In genomic region chr3:124504332-124505059, GRCh38 we compare ENCODE assay signal across 12 cellular contexts.
DNase-seq lines count a peak whose midpoint lies in the region; ATAC-seq and TF ChIP-seq lines count a peak whose summit lies in the region.
"Had no signal": no experiment of that assay in that cellular context is flagged by ENCODE, and none has a peak within 500 bp of the region (broad histone marks: within the 10 kb centered on the region; RNA-seq: fewer than 3 reads in every experiment).

No MANE protein-coding gene starts in this region.

- no peak overlapping the region for H2AFZ ChIP-seq in SK-N-SH (ENCODE audit: low read depth)

- WGBS in SK-N-SH (ENCODE audit: low lambda C conversion rate), result 10% methylated on average over 1 of the region's 1 CpG

- H3K9ac ChIP-seq in SK-N-SH, result no peak overlapping the region

- ATAC-seq in GM18907 (IDR thresholded peaks at IDR 0.05; ENCODE audit: unreplicated experiment), result no peak

- H3K4me2 ChIP-seq in SK-N-SH, result peak overlapping the region; percentile 51

- H3K9me3 Mint-ChIP-seq in immature natural killer cell, result peaks cover 0 to 2% (median 0%) of the 10 kb centered on the region in 6 donors
- H3K9me3 Mint-ChIP-seq: T-helper 1 cell treated with Interleukin-12 subunit alpha and Interleukin-12 subunit beta and Interleukin-4 antibody, amounts not matched to agents 30 μg/mL and 1 μg/mL, for 36 hours had no signal

- H3K36me3 ChIP-seq in SK-N-SH (replicated peaks in 1 of 2; ENCODE audit: control insufficient read depth in 1 of 2, insufficient read depth in 2 of 2, low read length in 1 of 2) (peaks cover 0 to 7% of the 10 kb centered on the region in 2 experiments), vagina (no peaks in the 10 kb centered on the region)

- CTCF ChIA-PET in SK-N-SH (lab: Yijun Ruan, JAX), result interaction anchor here (0.8 to 2.1 kb wide), 6 partner anchors 36 to 190 kb away, joined by 3 to 8 read pairs (median 4); no protein-coding TSS in a partner anchor

- H3K4me3 Mint-ChIP-seq in immature natural killer cell, result no peak overlapping the region
- H3K4me3 Mint-ChIP-seq: mesothelial cell of epicardium; T-helper 1 cell treated with Interleukin-12 subunit alpha and Interleukin-12 subunit beta and Interleukin-4 antibody, amounts not matched to agents 30 μg/mL and 1 μg/mL, for 36 hours had no signal

- peaks cover 27% of the 10 kb centered on the region for H3F3A ChIP-seq in SK-N-SH (replicated peaks; ENCODE audit: insufficient read depth)

- H3K27ac ChIP-seq in SK-N-SH (ENCODE audit: low read depth in 2 of 2, low read length in 1 of 2) (peak overlapping the region; percentile 53 to 83; a peak in 3 of 4 replicates), vagina (no peak overlapping the region)

- no peaks in the 10 kb centered on the region for H3K9me2 ChIP-seq in SK-N-SH

- TF ChIP-seq EP300 in SK-N-SH (IDR thresholded peaks at IDR 0.05; ENCODE audit: borderline replicate concordance in 1 of 2, low read depth in 1 of 2, low read length in 1 of 2), result peak in 1 of 2 experiments; percentile 21; a peak in 1 of 4 replicates

- no peak overlapping the region for H3K27ac Mint-ChIP-seq in immature natural killer cell
- H3K27ac Mint-ChIP-seq: mesothelial cell of epicardium; T-helper 1 cell treated with Interleukin-12 subunit alpha and Interleukin-12 subunit beta and Interleukin-4 antibody, amounts not matched to agents 30 μg/mL and 1 μg/mL, for 36 hours had no signal

- no peaks in the 10 kb centered on the region for H3K79me2 ChIP-seq in SK-N-SH (ENCODE audit: insufficient read depth)

- TF ChIP-seq RAD21 in SK-N-SH (IDR thresholded peaks at IDR 0.05; ENCODE audit: low read length), result no peak

- peaks cover 7% of the 10 kb centered on the region; the same call in 1 of the 2 replicates for H4K20me1 ChIP-seq in SK-N-SH (ENCODE audit: insufficient read depth)

- H3K4me3 ChIP-seq in SK-N-SH (ENCODE audit: low read depth in 2 of 2, low read length in 1 of 2) (no peak overlapping the region; a peak in 1 of 4 replicates), fibroblast of pulmonary artery (replicated peaks; ENCODE audit: low read depth, low read length) (no peak overlapping the region), vagina (no peak overlapping the region)

- no peaks in the 10 kb centered on the region for H3K4me1 Mint-ChIP-seq in immature natural killer cell
- H3K4me1 Mint-ChIP-seq: mesothelial cell of epicardium had no signal

- no peaks in the 10 kb centered on the region for H3K36me3 Mint-ChIP-seq in immature natural killer cell

- no peak for TF ChIP-seq POLR2A in vagina (IDR thresholded peaks at IDR 0.05)

- POLR2A ChIA-PET in SK-N-SH (lab: Yijun Ruan, JAX), result no interaction called here

- TF ChIP-seq CTCF in SK-N-SH (IDR thresholded peaks at IDR 0.05) (no peak), fibroblast of pulmonary artery (IDR thresholded peaks at IDR 0.05; ENCODE audit: low read length, missing control alignments) (no peak), vagina (IDR thresholded peaks at IDR 0.05) (no peak)

- H3K9me3 ChIP-seq in SK-N-SH (no peaks in the 10 kb centered on the region), vagina (no peaks in the 10 kb centered on the region)

- DNase-seq in NCI-H1436 (lab: John Stamatoyannopoulos, UW), result peak; percentile 9
- DNase-seq in NCI-H1436 treated with DMSO at 0.1 percent for 48 hours (lab: John Stamatoyannopoulos, UW), result no peak
- no peak for DNase-seq in SK-N-SH
- DNase-seq in fibroblast of pulmonary artery (ENCODE audit: low read depth), result peak; percentile 51
- peak; percentile 88 for DNase-seq in stromal cell of bone marrow (ENCODE audit: low read depth)
- no peak for DNase-seq in immature natural killer cell
- no peak for DNase-seq in vagina (ENCODE audit: extremely low spot score in 2 of 2)
- DNase-seq: foreskin melanocyte, NCI-H524 treated with DMSO at 0.1 percent for 48 hours had no signal

- H3K27me3 Mint-ChIP-seq in immature natural killer cell (ENCODE audit: low read depth in 3 of 3), result peaks cover 4 to 9% (median 6%) of the 10 kb centered on the region in 3 donors

- H3K27me3 ChIP-seq in SK-N-SH (ENCODE audit: insufficient read depth) (no peaks in the 10 kb centered on the region), vagina (no peaks in the 10 kb centered on the region)

- H3K4me1 ChIP-seq in SK-N-SH (ENCODE audit: control insufficient read depth in 1 of 2, insufficient read depth in 2 of 2, low read depth in 1 of 2, low read length in 1 of 2), result peaks cover 4 to 16% of the 10 kb centered on the region in 2 experiments
- peaks cover 9% of the 10 kb centered on the region for H3K4me1 ChIP-seq in vagina

- intact Hi-C loops in vagina (cut with DNase I), result no loop called here

TF ChIP-seq in SK-N-SH, 30 proteins besides CTCF, POLR2A, EP300 and RAD21 (continues in another document):
- TF ChIP-seq SIN3A (IDR thresholded peaks at IDR 0.05; ENCODE audit: borderline replicate concordance, low read depth, low read length) (no peak), POLR2AphosphoS5 (IDR thresholded peaks at IDR 0.05; ENCODE audit: low read depth, low read length) (no peak), TCF12 (IDR thresholded peaks at IDR 0.05) (peak; percentile 53; the same call in 1 of the 2 replicates), FOXM1 (IDR thresholded peaks at IDR 0.05; ENCODE audit: low read depth) (no peak), TEAD4 (IDR thresholded peaks at IDR 0.05; ENCODE audit: borderline replicate concordance, insufficient read depth) (0 out of 2 replicates have a peak, but pooled peaks have one; percentile 20), GATA2 (CRISPR knock-in tag; IDR thresholded peaks at IDR 0.05) (no peak), SMC3 (IDR thresholded peaks at IDR 0.05; ENCODE audit: low read depth, low read length) (no peak), MAX (IDR thresholded peaks at IDR 0.05; ENCODE audit: low read depth) (peak; percentile 58; the same call in 1 of the 2 replicates), RFX5 (IDR thresholded peaks at IDR 0.05; ENCODE audit: low read length) (no peak), MXI1 (IDR thresholded peaks at IDR 0.05; ENCODE audit: low read depth, low read length) (no peak), NRF1 (IDR thresholded peaks at IDR 0.05; ENCODE audit: low read depth, low read length) (no peak), PBX3 (IDR thresholded peaks at IDR 0.05) (peak; percentile 74), ELF1 (IDR thresholded peaks at IDR 0.05) (no peak), REST (IDR thresholded peaks at IDR 0.05; ENCODE audit: low read depth, low read length) (no peak), CHD2 (IDR thresholded peaks at IDR 0.05; ENCODE audit: low read length, partially characterized antibody) (no peak), ZBTB33 (IDR thresholded peaks at IDR 0.05; ENCODE audit: borderline replicate concordance, low read depth) (no peak), RCOR1 (IDR thresholded peaks at IDR 0.05; ENCODE audit: low read length) (no peak), NFIC (IDR thresholded peaks at IDR 0.05; ENCODE audit: borderline replicate concordance) (peak; percentile 83)

Comparison
In these comparisons a context has a peak if more than half of its experiments do, and no peak if none do; other contexts are left out.
1. DNase-seq: peak in NCI-H1436 (single experiment), fibroblast of pulmonary artery (single experiment) and stromal cell of bone marrow (single experiment); none in NCI-H1436 treated with DMSO at 0.1 percent for 48 hours (single experiment), SK-N-SH (single experiment), immature natural killer cell (0 of 3) and vagina (0 of 2).